In the genomic region with DNA sequence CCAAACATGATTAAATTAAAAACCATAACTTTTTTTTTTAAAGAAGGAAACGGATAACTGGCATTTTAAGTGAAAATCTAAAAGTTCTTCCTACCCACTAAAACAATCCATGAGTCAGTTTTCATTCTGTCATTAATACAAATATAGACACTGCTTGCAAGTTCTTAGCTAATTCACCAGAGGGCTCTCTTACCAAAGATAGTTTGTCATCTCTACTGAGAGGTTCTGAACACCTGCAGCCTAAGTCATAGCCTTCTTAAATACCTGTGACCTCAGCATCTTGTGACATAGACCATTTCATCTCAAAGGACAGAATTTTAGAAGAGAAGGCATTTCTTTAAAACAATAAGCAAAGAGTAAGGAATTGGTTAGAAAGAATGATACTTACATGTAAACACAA, we compare ENCODE assay signal across 8 cellular contexts.
DNase-seq lines count a peak whose midpoint lies in the region; ATAC-seq and TF ChIP-seq lines count a peak whose summit lies in the region.

No MANE protein-coding gene starts in this region.

- DNase-seq in RWPE2 (ENCODE audit: low spot score) (no peak), hepatic stellate cell (ENCODE audit: low spot score) (peak; percentile 6), iPS-NIHi7 (ENCODE audit: extremely low spot score) (no peak), ureter (ENCODE audit: low spot score) (no peak)
- no peak for DNase-seq in stimulated activated naive CD4-positive, alpha-beta T cell (lab: John Stamatoyannopoulos, UW)

- H3K4me3 ChIP-seq in HEK293 (ENCODE audit: low read depth, low read length) (no peak overlapping the region), RWPE2 (ENCODE audit: severe bottlenecking) (no peak overlapping the region)

- CTCF ChIA-PET in HEK293 (lab: Yijun Ruan, JAX) = interaction anchor here (0.6 kb wide), 2 partner anchors 77 to 683 kb away, joined by 3 to 5 read pairs; no protein-coding TSS in a partner anchor

- TF ChIP-seq CTCF in C4-2B (conservative IDR thresholded peaks at IDR 0.05) (peak; percentile 58), HEK293 (tag by site-specific recombination; IDR thresholded peaks at IDR 0.05) (no peak), RWPE2 (IDR thresholded peaks at IDR 0.05; ENCODE audit: poor library complexity, severe bottlenecking) (peak; percentile 48)

- ATAC-seq in RWPE2 (ENCODE audit: low read depth) (no peak; the same call in 2 of the 3 replicates), GM21723 (IDR thresholded peaks at IDR 0.05; ENCODE audit: unreplicated experiment) (no peak)

- no peaks in the 10 kb centered on the region for H3K27me3 ChIP-seq in RWPE2 (ENCODE audit: insufficient read depth, poor library complexity, severe bottlenecking)

- POLR2A ChIA-PET in HEK293 (lab: Yijun Ruan, JAX) = interaction anchor here (1.2 kb wide), 1 partner anchor 192 kb away, joined by 5 read pairs; a partner anchor contains a TSS

- H3K9me3 ChIP-seq in HEK293 (ENCODE audit: control insufficient read depth, insufficient read depth, low read depth, low read length) = no peaks in the 10 kb centered on the region
- H3K9me3 ChIP-seq in RWPE2 (ENCODE audit: severe bottlenecking) = no peaks in the 10 kb centered on the region

- no peak overlapping the region for H3K27ac ChIP-seq in C4-2B
- no peak overlapping the region for H3K27ac ChIP-seq in HEK293 (ENCODE audit: extremely low read depth, low read depth, low read length)
- no peak overlapping the region for H3K27ac ChIP-seq in RWPE2 (ENCODE audit: poor library complexity, severe bottlenecking)

- H3K36me3 ChIP-seq in HEK293 (ENCODE audit: control insufficient read depth in 2 of 2, insufficient read depth in 1 of 2, low read length in 2 of 2) (peaks cover 0 to 10% of the 10 kb centered on the region in 2 experiments; a peak in 1 of 3 replicates), RWPE2 (ENCODE audit: low read depth) (no peaks in the 10 kb centered on the region)

- H3K4me1 ChIP-seq in HEK293 (ENCODE audit: control insufficient read depth, insufficient read depth, low read length) = no peaks in the 10 kb centered on the region
- H3K4me1 ChIP-seq in RWPE2 (ENCODE audit: insufficient read depth, poor library complexity, severe bottlenecking) = no peaks in the 10 kb centered on the region

TF ChIP-seq in HEK293, 187 proteins besides CTCF, POLR2A, EP300 and RAD21:
- no peak for TF ChIP-seq ZNF514 (tag by site-specific recombination; IDR thresholded peaks at IDR 0.05)
- peak; percentile 48 for TF ChIP-seq ZNF654 (tag by site-specific recombination; IDR thresholded peaks at IDR 0.05; ENCODE audit: low read depth)
- TF ChIP-seq, protein P1, sequence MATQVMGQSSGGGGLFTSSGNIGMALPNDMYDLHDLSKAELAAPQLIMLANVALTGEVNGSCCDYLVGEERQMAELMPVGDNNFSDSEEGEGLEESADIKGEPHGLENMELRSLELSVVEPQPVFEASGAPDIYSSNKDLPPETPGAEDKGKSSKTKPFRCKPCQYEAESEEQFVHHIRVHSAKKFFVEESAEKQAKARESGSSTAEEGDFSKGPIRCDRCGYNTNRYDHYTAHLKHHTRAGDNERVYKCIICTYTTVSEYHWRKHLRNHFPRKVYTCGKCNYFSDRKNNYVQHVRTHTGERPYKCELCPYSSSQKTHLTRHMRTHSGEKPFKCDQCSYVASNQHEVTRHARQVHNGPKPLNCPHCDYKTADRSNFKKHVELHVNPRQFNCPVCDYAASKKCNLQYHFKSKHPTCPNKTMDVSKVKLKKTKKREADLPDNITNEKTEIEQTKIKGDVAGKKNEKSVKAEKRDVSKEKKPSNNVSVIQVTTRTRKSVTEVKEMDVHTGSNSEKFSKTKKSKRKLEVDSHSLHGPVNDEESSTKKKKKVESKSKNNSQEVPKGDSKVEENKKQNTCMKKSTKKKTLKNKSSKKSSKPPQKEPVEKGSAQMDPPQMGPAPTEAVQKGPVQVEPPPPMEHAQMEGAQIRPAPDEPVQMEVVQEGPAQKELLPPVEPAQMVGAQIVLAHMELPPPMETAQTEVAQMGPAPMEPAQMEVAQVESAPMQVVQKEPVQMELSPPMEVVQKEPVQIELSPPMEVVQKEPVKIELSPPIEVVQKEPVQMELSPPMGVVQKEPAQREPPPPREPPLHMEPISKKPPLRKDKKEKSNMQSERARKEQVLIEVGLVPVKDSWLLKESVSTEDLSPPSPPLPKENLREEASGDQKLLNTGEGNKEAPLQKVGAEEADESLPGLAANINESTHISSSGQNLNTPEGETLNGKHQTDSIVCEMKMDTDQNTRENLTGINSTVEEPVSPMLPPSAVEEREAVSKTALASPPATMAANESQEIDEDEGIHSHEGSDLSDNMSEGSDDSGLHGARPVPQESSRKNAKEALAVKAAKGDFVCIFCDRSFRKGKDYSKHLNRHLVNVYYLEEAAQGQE (tag by site-specific recombination; IDR thresholded peaks at IDR 0.05) = no peak
- no peak for TF ChIP-seq YY1 (tag by site-specific recombination; IDR thresholded peaks at IDR 0.05)
